ENCODE assay signal across 11 cellular contexts in genomic region chr3:156161172-156161571, GRCh38. TPM values are rescaled to one million over a fixed set of nuclear protein-coding genes. Genes with fewer than 3 reads are reported as not detected.
DNase-seq lines count a peak whose midpoint lies in the region; ATAC-seq and TF ChIP-seq lines count a peak whose summit lies in the region.
"Had no signal": no experiment of that assay in that cellular context is flagged by ENCODE, and none has a peak within 500 bp of the region (broad histone marks: within the 10 kb centered on the region; RNA-seq: fewer than 3 reads in every experiment).

No MANE protein-coding gene starts in this region.

- no peak overlapping the region for H3K4me3 Mint-ChIP-seq in CD4-positive, CD25-positive, alpha-beta regulatory T cell
- H3K4me3 Mint-ChIP-seq: activated naive CD8-positive, alpha-beta T cell had no signal

- no peak for TF ChIP-seq POLR2A in right lobe of liver (IDR thresholded peaks at IDR 0.05)

- no peak for TF ChIP-seq CTCF in fibroblast of mammary gland (conservative IDR thresholded peaks at IDR 0.05; ENCODE audit: control insufficient read depth, insufficient read depth, low read depth, low read length)
- no peak for TF ChIP-seq CTCF in right lobe of liver (IDR thresholded peaks at IDR 0.05)

- peaks cover 0 to 16% (median 10%) of the 10 kb centered on the region in 4 donors for H3K4me1 Mint-ChIP-seq in CD4-positive, CD25-positive, alpha-beta regulatory T cell

- intact Hi-C loops in right lobe of liver (cut with DNase I): no loop called here

- H3K4me1 ChIP-seq in CD4-positive, CD25-positive, alpha-beta regulatory T cell (ENCODE audit: control insufficient read depth, insufficient read depth, low read length, poor library complexity, severe bottlenecking): peaks cover 13% of the 10 kb centered on the region
- no peaks in the 10 kb centered on the region for H3K4me1 ChIP-seq in right lobe of liver

- no peaks in the 10 kb centered on the region for H3K27me3 Mint-ChIP-seq in CD4-positive, CD25-positive, alpha-beta regulatory T cell
- H3K27me3 Mint-ChIP-seq: activated naive CD8-positive, alpha-beta T cell had no signal

- H3K27ac Mint-ChIP-seq in CD4-positive, CD25-positive, alpha-beta regulatory T cell: peak overlapping the region in 1 of 3 donors; percentile 3

- H3K9me3 ChIP-seq in CD4-positive, CD25-positive, alpha-beta regulatory T cell (ENCODE audit: control insufficient read depth in 2 of 2, low read length in 2 of 2): no peaks in the 10 kb centered on the region
- no peaks in the 10 kb centered on the region for H3K9me3 ChIP-seq in right lobe of liver

- ATAC-seq in CD4-positive, CD25-positive, alpha-beta regulatory T cell (ENCODE audit: low read depth in 2 of 2): no peak
- ATAC-seq in GM19351 (IDR thresholded peaks at IDR 0.05; ENCODE audit: unreplicated experiment) (peak; percentile 37), right lobe of liver (no peak)

- H3K27me3 ChIP-seq in CD4-positive, CD25-positive, alpha-beta regulatory T cell (ENCODE audit: control insufficient read depth, insufficient read depth, low read length): peaks cover 3% of the 10 kb centered on the region
- H3K27me3 ChIP-seq in right lobe of liver: no peaks in the 10 kb centered on the region

- H3K27ac ChIP-seq in CD4-positive, CD25-positive, alpha-beta regulatory T cell (ENCODE audit: insufficient read depth, low read length, poor library complexity, severe bottlenecking): no peak overlapping the region
- no peak overlapping the region for H3K27ac ChIP-seq in right lobe of liver
- H3K27ac ChIP-seq: SK-N-MC had no signal

- no peaks in the 10 kb centered on the region for H3K36me3 Mint-ChIP-seq in CD4-positive, CD25-positive, alpha-beta regulatory T cell
- H3K36me3 Mint-ChIP-seq: activated naive CD8-positive, alpha-beta T cell had no signal

- H3K36me3 ChIP-seq in CD4-positive, CD25-positive, alpha-beta regulatory T cell (ENCODE audit: control insufficient read depth, insufficient read depth, low read length): no peaks in the 10 kb centered on the region
- no peaks in the 10 kb centered on the region for H3K36me3 ChIP-seq in right lobe of liver

- DNase-seq in CD4-positive, CD25-positive, alpha-beta regulatory T cell: no peak
- DNase-seq in NCI-H2081 treated with DMSO at 0.1 percent for 48 hours (lab: John Stamatoyannopoulos, UW): peak; percentile 29
- DNase-seq in fibroblast of mammary gland (ENCODE audit: low read depth): peak; percentile 58
- no peak for DNase-seq in NCI-H2196 (lab: John Stamatoyannopoulos, UW; ENCODE audit: unreplicated experiment)
- DNase-seq in right lobe of liver: no peak
- DNase-seq in anterior cingulate cortex (lab: John Stamatoyannopoulos, UW): no peak
- no peak for DNase-seq in activated CD4-positive, CD25-positive, alpha-beta regulatory T cell (lab: John Stamatoyannopoulos, UW)
- DNase-seq: hippocampal formation had no signal

- H3K9me3 Mint-ChIP-seq in CD4-positive, CD25-positive, alpha-beta regulatory T cell: peaks cover 0 to 1% (median 0%) of the 10 kb centered on the region in 7 donors

- WGBS in right lobe of liver (ENCODE audit: insufficient coverage, low coverage, low lambda C conversion rate, missing lambda C conversion rate): 27% methylated on average over 1 of the region's 1 CpG

- H3K4me3 ChIP-seq in CD4-positive, CD25-positive, alpha-beta regulatory T cell (ENCODE audit: low read depth, low read length): peak overlapping the region; percentile 63
- H3K4me3 ChIP-seq in fibroblast of mammary gland (ENCODE audit: control insufficient read depth, low read depth, low read length) (no peak overlapping the region), right lobe of liver (no peak overlapping the region)
- H3K4me3 ChIP-seq: SK-N-MC had no signal

RNA-seq across cellular contexts. Expression of gene KCNAB1, which starts 40.8 kb away (rescaled TPM):
- total RNA-seq in CD4-positive, CD25-positive, alpha-beta regulatory T cell: 0.17 TPM
- under 1 TPM; 0.08 to 0.26 (median 0.18) TPM for polyA plus RNA-seq in CD4-positive, CD25-positive, alpha-beta regulatory T cell
- total RNA-seq in right lobe of liver: 1 to 10 TPM in 2 of 6 experiments, under 1 TPM in 2, not detected in 2; 0.15 to 1.8 (median 0.64) TPM

Comparison
In these comparisons a context has a peak if more than half of its experiments do, and no peak if none do; other contexts are left out.
1. DNase-seq: peak in NCI-H2081 treated with DMSO at 0.1 percent for 48 hours (single experiment) and fibroblast of mammary gland (single experiment); none in CD4-positive, CD25-positive, alpha-beta regulatory T cell (0 of 3), NCI-H2196 (single experiment), right lobe of liver (0 of 3), anterior cingulate cortex (0 of 58) and activated CD4-positive, CD25-positive, alpha-beta regulatory T cell (0 of 4).